1 cellular context compared by ENCODE assay signal in the genomic region with DNA sequence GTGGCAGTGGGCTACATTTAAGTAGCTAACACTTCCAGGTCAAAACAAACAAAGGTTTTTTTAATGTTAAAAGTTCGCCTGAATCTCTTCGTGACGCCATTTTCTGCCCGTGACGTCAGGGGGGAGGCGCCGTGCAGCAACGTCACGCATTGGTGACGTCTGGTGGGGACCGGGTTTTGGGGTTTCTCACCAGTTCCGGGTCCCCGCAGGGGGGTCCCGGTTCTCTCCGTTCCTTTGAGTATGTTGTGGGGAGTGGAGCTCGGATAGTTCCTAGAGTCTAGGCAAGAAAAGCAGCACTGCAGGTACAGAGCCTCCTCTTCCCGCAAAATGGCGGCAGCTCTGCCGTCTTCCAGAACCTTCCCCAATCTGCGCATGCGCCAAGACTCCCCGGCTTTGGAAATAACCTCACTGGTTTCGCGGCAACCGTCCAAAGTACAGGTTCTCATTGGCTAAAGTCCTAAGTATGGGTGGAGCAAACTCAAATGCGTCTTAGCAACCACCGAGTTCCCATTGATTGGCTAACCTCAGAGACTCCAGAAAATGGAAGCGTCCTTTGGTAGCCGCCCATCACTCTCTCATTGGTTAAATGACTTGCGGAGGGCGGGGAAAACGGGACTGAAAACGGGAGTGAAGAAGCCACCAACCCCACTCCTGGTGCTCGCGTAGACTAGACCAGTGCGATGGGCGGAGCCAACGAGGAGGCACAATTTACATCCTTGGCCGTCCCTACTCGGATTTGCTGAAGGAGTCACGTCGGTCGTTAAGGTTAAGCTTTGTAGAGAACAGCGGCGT.
TF ChIP-seq lines count a peak whose summit lies in the region.

A gene (minus strand): TSS at position 341 of the 792 bp plus-strand sequence.

TF ChIP-seq in HepG2, 621 proteins besides CTCF, POLR2A, EP300 and RAD21 (continued from another document):
- TF ChIP-seq, protein P1, sequence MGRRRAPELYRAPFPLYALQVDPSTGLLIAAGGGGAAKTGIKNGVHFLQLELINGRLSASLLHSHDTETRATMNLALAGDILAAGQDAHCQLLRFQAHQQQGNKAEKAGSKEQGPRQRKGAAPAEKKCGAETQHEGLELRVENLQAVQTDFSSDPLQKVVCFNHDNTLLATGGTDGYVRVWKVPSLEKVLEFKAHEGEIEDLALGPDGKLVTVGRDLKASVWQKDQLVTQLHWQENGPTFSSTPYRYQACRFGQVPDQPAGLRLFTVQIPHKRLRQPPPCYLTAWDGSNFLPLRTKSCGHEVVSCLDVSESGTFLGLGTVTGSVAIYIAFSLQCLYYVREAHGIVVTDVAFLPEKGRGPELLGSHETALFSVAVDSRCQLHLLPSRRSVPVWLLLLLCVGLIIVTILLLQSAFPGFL (CRISPR knock-in tag; IDR thresholded peaks at IDR 0.05), result no peak
- TF ChIP-seq EED (CRISPR knock-in tag; IDR thresholded peaks at IDR 0.05), result no peak
- TF ChIP-seq KLF6 (CRISPR knock-in tag; IDR thresholded peaks at IDR 0.05), result no peak
- no peak for TF ChIP-seq CENPX (CRISPR knock-in tag; IDR thresholded peaks at IDR 0.05)
- no peak for TF ChIP-seq ZNF484 (CRISPR knock-in tag; IDR thresholded peaks at IDR 0.05; ENCODE audit: borderline replicate concordance, low read depth)
- TF ChIP-seq GFI1 (CRISPR knock-in tag; IDR thresholded peaks at IDR 0.05; ENCODE audit: borderline replicate concordance), result no peak
- no peak for TF ChIP-seq RFX1 (IDR thresholded peaks at IDR 0.05)
- TF ChIP-seq ZNF839 (CRISPR knock-in tag; IDR thresholded peaks at IDR 0.05; ENCODE audit: borderline replicate concordance), result no peak
- 0 out of 2 replicates have a peak, but pooled peaks have one; percentile 39 for TF ChIP-seq RBFOX2 (IDR thresholded peaks at IDR 0.05; ENCODE audit: low read depth, low read length)
- TF ChIP-seq PCBP2 (optimal IDR thresholded peaks at IDR 0.05; ENCODE audit: low read depth, low read length, poor library complexity, severe bottlenecking), result no peak
- no peak for TF ChIP-seq RBM39 (IDR thresholded peaks at IDR 0.05; ENCODE audit: low read depth, low read length, poor library complexity, severe bottlenecking)
- TF ChIP-seq FOXA3 (CRISPR knock-in tag; IDR thresholded peaks at IDR 0.05), result no peak
- no peak for TF ChIP-seq HES4 (CRISPR knock-in tag; IDR thresholded peaks at IDR 0.05; ENCODE audit: borderline replicate concordance)
- TF ChIP-seq ZNF282 (IDR thresholded peaks at IDR 0.05; ENCODE audit: partially characterized antibody), result no peak
- no peak for TF ChIP-seq GABPA (IDR thresholded peaks at IDR 0.05; ENCODE audit: low read depth, low read length)
- no peak for TF ChIP-seq GABPA (CRISPR knock-in tag; IDR thresholded peaks at IDR 0.05; ENCODE audit: low read depth)
- TF ChIP-seq, protein P2, sequence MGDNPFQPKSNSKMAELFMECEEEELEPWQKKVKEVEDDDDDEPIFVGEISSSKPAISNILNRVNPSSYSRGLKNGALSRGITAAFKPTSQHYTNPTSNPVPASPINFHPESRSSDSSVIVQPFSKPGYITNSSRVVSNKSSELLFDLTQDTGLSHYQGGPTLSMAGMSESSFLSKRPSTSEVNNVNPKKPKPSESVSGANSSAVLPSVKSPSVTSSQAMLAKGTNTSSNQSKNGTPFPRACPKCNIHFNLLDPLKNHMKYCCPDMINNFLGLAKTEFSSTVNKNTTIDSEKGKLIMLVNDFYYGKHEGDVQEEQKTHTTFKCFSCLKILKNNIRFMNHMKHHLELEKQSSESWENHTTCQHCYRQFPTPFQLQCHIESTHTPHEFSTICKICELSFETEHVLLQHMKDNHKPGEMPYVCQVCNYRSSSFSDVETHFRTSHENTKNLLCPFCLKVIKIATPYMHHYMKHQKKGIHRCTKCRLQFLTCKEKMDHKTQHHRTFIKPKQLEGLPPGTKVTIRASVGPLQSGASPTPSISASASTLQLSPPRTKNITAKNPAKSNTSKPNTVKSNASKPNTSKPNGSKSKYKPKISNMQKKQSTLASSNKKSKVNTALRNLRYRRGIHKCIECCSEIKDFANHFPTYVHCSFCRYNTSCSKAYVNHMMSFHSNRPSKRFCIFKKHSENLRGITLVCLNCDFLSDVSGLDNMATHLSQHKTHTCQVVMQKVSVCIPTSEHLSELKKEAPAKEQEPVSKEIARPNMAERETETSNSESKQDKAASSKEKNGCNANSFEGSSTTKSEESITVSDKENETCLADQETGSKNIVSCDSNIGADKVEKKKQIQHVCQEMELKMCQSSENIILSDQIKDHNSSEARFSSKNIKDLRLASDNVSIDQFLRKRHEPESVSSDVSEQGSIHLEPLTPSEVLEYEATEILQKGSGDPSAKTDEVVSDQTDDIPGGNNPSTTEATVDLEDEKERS (CRISPR knock-in tag; IDR thresholded peaks at IDR 0.05), result no peak
- peak; percentile 18 for TF ChIP-seq YY1 (IDR thresholded peaks at IDR 0.05; ENCODE audit: insufficient read depth, insufficient replicate concordance, low read depth, low read length)
- no peak for TF ChIP-seq HCFC1 (IDR thresholded peaks at IDR 0.05; ENCODE audit: low read depth, low read length)
- no peak for TF ChIP-seq HNRNPUL1 (IDR thresholded peaks at IDR 0.05; ENCODE audit: low read depth, low read length)
- no peak for TF ChIP-seq ZNF256 (CRISPR knock-in tag; conservative IDR thresholded peaks at IDR 0.05)
- TF ChIP-seq, protein P3, sequence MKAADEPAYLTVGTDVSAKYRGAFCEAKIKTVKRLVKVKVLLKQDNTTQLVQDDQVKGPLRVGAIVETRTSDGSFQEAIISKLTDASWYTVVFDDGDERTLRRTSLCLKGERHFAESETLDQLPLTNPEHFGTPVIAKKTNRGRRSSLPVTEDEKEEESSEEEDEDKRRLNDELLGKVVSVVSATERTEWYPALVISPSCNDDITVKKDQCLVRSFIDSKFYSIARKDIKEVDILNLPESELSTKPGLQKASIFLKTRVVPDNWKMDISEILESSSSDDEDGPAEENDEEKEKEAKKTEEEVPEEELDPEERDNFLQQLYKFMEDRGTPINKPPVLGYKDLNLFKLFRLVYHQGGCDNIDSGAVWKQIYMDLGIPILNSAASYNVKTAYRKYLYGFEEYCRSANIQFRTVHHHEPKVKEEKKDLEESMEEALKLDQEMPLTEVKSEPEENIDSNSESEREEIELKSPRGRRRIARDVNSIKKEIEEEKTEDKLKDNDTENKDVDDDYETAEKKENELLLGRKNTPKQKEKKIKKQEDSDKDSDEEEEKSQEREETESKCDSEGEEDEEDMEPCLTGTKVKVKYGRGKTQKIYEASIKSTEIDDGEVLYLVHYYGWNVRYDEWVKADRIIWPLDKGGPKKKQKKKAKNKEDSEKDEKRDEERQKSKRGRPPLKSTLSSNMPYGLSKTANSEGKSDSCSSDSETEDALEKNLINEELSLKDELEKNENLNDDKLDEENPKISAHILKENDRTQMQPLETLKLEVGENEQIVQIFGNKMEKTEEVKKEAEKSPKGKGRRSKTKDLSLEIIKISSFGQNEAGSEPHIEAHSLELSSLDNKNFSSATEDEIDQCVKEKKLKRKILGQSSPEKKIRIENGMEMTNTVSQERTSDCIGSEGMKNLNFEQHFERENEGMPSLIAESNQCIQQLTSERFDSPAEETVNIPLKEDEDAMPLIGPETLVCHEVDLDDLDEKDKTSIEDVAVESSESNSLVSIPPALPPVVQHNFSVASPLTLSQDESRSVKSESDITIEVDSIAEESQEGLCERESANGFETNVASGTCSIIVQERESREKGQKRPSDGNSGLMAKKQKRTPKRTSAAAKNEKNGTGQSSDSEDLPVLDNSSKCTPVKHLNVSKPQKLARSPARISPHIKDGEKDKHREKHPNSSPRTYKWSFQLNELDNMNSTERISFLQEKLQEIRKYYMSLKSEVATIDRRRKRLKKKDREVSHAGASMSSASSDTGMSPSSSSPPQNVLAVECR (CRISPR knock-in tag; IDR thresholded peaks at IDR 0.05; ENCODE audit: borderline replicate concordance), result 0 out of 2 replicates have a peak, but pooled peaks have one; percentile 25
- no peak for TF ChIP-seq ZBTB7A (CRISPR knock-in tag; IDR thresholded peaks at IDR 0.05)
- TF ChIP-seq, protein P4, sequence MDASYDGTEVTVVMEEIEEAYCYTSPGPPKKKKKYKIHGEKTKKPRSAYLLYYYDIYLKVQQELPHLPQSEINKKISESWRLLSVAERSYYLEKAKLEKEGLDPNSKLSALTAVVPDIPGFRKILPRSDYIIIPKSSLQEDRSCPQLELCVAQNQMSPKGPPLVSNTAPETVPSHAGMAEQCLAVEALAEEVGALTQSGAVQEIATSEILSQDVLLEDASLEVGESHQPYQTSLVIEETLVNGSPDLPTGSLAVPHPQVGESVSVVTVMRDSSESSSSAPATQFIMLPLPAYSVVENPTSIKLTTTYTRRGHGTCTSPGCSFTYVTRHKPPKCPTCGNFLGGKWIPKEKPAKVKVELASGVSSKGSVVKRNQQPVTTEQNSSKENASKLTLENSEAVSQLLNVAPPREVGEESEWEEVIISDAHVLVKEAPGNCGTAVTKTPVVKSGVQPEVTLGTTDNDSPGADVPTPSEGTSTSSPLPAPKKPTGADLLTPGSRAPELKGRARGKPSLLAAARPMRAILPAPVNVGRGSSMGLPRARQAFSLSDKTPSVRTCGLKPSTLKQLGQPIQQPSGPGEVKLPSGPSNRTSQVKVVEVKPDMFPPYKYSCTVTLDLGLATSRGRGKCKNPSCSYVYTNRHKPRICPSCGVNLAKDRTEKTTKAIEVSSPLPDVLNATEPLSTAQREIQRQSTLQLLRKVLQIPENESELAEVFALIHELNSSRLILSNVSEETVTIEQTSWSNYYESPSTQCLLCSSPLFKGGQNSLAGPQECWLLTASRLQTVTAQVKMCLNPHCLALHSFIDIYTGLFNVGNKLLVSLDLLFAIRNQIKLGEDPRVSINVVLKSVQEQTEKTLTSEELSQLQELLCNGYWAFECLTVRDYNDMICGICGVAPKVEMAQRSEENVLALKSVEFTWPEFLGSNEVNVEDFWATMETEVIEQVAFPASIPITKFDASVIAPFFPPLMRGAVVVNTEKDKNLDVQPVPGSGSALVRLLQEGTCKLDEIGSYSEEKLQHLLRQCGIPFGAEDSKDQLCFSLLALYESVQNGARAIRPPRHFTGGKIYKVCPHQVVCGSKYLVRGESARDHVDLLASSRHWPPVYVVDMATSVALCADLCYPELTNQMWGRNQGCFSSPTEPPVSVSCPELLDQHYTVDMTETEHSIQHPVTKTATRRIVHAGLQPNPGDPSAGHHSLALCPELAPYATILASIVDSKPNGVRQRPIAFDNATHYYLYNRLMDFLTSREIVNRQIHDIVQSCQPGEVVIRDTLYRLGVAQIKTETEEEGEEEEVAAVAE (CRISPR knock-in tag; IDR thresholded peaks at IDR 0.05; ENCODE audit: borderline replicate concordance), result no peak
- TF ChIP-seq, protein P5, sequence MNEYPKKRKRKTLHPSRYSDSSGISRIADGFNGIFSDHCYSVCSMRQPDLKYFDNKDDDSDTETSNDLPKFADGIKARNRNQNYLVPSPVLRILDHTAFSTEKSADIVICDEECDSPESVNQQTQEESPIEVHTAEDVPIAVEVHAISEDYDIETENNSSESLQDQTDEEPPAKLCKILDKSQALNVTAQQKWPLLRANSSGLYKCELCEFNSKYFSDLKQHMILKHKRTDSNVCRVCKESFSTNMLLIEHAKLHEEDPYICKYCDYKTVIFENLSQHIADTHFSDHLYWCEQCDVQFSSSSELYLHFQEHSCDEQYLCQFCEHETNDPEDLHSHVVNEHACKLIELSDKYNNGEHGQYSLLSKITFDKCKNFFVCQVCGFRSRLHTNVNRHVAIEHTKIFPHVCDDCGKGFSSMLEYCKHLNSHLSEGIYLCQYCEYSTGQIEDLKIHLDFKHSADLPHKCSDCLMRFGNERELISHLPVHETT (CRISPR knock-in tag; conservative IDR thresholded peaks at IDR 0.05), result no peak
- no peak for TF ChIP-seq HOXA5 (CRISPR knock-in tag; IDR thresholded peaks at IDR 0.05)
- TF ChIP-seq ZNF678 (CRISPR knock-in tag; IDR thresholded peaks at IDR 0.05), result no peak
- TF ChIP-seq MAFF (IDR thresholded peaks at IDR 0.05; ENCODE audit: low read depth, low read length), result no peak
- TF ChIP-seq ZNF333 (CRISPR knock-in tag; IDR thresholded peaks at IDR 0.05; ENCODE audit: borderline replicate concordance), result no peak
- TF ChIP-seq NR1H2 (CRISPR knock-in tag; IDR thresholded peaks at IDR 0.05; ENCODE audit: borderline replicate concordance, low read depth), result no peak
- peak; percentile 66; the same call in 1 of the 2 replicates for TF ChIP-seq ARID2 (CRISPR knock-in tag; IDR thresholded peaks at IDR 0.05; ENCODE audit: borderline replicate concordance)
- TF ChIP-seq NFRKB (IDR thresholded peaks at IDR 0.05), result no peak
- TF ChIP-seq, protein P6, sequence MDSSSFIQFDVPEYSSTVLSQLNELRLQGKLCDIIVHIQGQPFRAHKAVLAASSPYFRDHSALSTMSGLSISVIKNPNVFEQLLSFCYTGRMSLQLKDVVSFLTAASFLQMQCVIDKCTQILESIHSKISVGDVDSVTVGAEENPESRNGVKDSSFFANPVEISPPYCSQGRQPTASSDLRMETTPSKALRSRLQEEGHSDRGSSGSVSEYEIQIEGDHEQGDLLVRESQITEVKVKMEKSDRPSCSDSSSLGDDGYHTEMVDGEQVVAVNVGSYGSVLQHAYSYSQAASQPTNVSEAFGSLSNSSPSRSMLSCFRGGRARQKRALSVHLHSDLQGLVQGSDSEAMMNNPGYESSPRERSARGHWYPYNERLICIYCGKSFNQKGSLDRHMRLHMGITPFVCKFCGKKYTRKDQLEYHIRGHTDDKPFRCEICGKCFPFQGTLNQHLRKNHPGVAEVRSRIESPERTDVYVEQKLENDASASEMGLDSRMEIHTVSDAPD (CRISPR knock-in tag; IDR thresholded peaks at IDR 0.05), result no peak
- no peak for TF ChIP-seq ZNF501 (CRISPR knock-in tag; IDR thresholded peaks at IDR 0.05)
- 0 out of 2 replicates have a peak, but pooled peaks have one; percentile 9 for TF ChIP-seq ATAD3A (CRISPR knock-in tag; IDR thresholded peaks at IDR 0.05)
- no peak for TF ChIP-seq PRMT3 (CRISPR knock-in tag; IDR thresholded peaks at IDR 0.05; ENCODE audit: borderline replicate concordance, low read depth)
- no peak for TF ChIP-seq NFKBIZ (CRISPR knock-in tag; IDR thresholded peaks at IDR 0.05)
- TF ChIP-seq MED1 (CRISPR knock-in tag; IDR thresholded peaks at IDR 0.05), result no peak
- no peak for TF ChIP-seq SETDB1 (CRISPR knock-in tag; IDR thresholded peaks at IDR 0.05; ENCODE audit: borderline replicate concordance)
- no peak for TF ChIP-seq NR2F1 (CRISPR knock-in tag; IDR thresholded peaks at IDR 0.05)
- no peak for TF ChIP-seq ZNF543 (CRISPR knock-in tag; IDR thresholded peaks at IDR 0.05)
- TF ChIP-seq, protein P7, sequence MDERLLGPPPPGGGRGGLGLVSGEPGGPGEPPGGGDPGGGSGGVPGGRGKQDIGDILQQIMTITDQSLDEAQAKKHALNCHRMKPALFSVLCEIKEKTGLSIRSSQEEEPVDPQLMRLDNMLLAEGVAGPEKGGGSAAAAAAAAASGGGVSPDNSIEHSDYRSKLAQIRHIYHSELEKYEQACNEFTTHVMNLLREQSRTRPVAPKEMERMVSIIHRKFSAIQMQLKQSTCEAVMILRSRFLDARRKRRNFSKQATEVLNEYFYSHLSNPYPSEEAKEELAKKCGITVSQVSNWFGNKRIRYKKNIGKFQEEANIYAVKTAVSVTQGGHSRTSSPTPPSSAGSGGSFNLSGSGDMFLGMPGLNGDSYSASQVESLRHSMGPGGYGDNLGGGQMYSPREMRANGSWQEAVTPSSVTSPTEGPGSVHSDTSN (CRISPR knock-in tag; IDR thresholded peaks at IDR 0.05), result no peak
- no peak for TF ChIP-seq TARDBP (CRISPR knock-in tag; IDR thresholded peaks at IDR 0.05)
- TF ChIP-seq RBM22 (optimal IDR thresholded peaks at IDR 0.05; ENCODE audit: low read length), result peak; percentile 45
- TF ChIP-seq ZNF160 (CRISPR knock-in tag; IDR thresholded peaks at IDR 0.05), result no peak
- TF ChIP-seq THAP11 (CRISPR knock-in tag; IDR thresholded peaks at IDR 0.05), result no peak
- TF ChIP-seq FOXP1 (IDR thresholded peaks at IDR 0.05), result no peak
- TF ChIP-seq FOXP1 (CRISPR knock-in tag; IDR thresholded peaks at IDR 0.05), result no peak
